Comparison of ENCODE assay signal across 1 cellular context in genomic region chr5:179820483-179821297, GRCh38.
TF ChIP-seq lines count a peak whose summit lies in the region.

TSS of gene SQSTM1 (plus strand) at chr5:179820905. CDS start at chr5:179820937, 32 bp downstream.

TF ChIP-seq in K562, 482 proteins besides CTCF, POLR2A, EP300 and RAD21 (continued from another document and continues in another):
- TF ChIP-seq ZNF318 (IDR thresholded peaks at IDR 0.05; ENCODE audit: borderline replicate concordance in 1 of 2, low read depth in 1 of 2): no peak
- no peak for TF ChIP-seq ZNF764 (CRISPR knock-in tag; IDR thresholded peaks at IDR 0.05; ENCODE audit: low read depth)
- TF ChIP-seq HDAC1 (IDR thresholded peaks at IDR 0.05): peak in 1 of 2 experiments; percentile 44; a peak in 1 of 4 replicates
- no peak for TF ChIP-seq EZH2 (IDR thresholded peaks at IDR 0.05; ENCODE audit: borderline replicate concordance, low read depth, low read length)
- no peak for TF ChIP-seq ZNF124 (CRISPR knock-in tag; IDR thresholded peaks at IDR 0.05)
- TF ChIP-seq ZNF3 (CRISPR knock-in tag; IDR thresholded peaks at IDR 0.05): no peak
- TF ChIP-seq E2F3 (CRISPR knock-in tag; IDR thresholded peaks at IDR 0.05): peak; percentile 64; the same call in 1 of the 2 replicates
- no peak for TF ChIP-seq SNAPC5 (CRISPR knock-in tag; IDR thresholded peaks at IDR 0.05)
- peak; percentile 85 for TF ChIP-seq EGR1 (conservative IDR thresholded peaks at IDR 0.05)
- TF ChIP-seq KDM2B (CRISPR knock-in tag; IDR thresholded peaks at IDR 0.05): 0 out of 2 replicates have a peak, but pooled peaks have one; percentile 32
- no peak for TF ChIP-seq MTF1 (CRISPR knock-in tag; IDR thresholded peaks at IDR 0.05; ENCODE audit: borderline replicate concordance)
- TF ChIP-seq FOXM1 (IDR thresholded peaks at IDR 0.05; ENCODE audit: low read depth): peak; percentile 40; the same call in 1 of the 2 replicates
- peak; percentile 94 for TF ChIP-seq FOXM1 (CRISPR knock-in tag; IDR thresholded peaks at IDR 0.05; ENCODE audit: low read depth)
- peak; percentile 49 for TF ChIP-seq SAP30 (IDR thresholded peaks at IDR 0.05; ENCODE audit: borderline replicate concordance, insufficient read depth, low read depth, low read length, poor library complexity, severe bottlenecking)
- TF ChIP-seq ZNF696 (CRISPR knock-in tag; conservative IDR thresholded peaks at IDR 0.05): no peak
- 0 out of 2 replicates have a peak, but pooled peaks have one; percentile 32 for TF ChIP-seq NFXL1 (CRISPR knock-in tag; IDR thresholded peaks at IDR 0.05)
- no peak for TF ChIP-seq ZNF778 (CRISPR knock-in tag; IDR thresholded peaks at IDR 0.05)
- TF ChIP-seq PYGO2 (tag; IDR thresholded peaks at IDR 0.05): no peak
- TF ChIP-seq DNMT1 (IDR thresholded peaks at IDR 0.05): no peak
- TF ChIP-seq SETDB1 (IDR thresholded peaks at IDR 0.05; ENCODE audit: low read length): no peak
- TF ChIP-seq FOXO4 (CRISPR knock-in tag; IDR thresholded peaks at IDR 0.05): no peak
- TF ChIP-seq POLR2B (IDR thresholded peaks at IDR 0.05; ENCODE audit: low read depth, partially characterized antibody): peak; percentile 96
- TF ChIP-seq TEAD4 (IDR thresholded peaks at IDR 0.05; ENCODE audit: low read length): no peak
- no peak for TF ChIP-seq TEAD4 (CRISPR knock-in tag; IDR thresholded peaks at IDR 0.05; ENCODE audit: borderline replicate concordance)
- TF ChIP-seq LARP7 (IDR thresholded peaks at IDR 0.05): peak; percentile 84
- TF ChIP-seq CHD1 (IDR thresholded peaks at IDR 0.05; ENCODE audit: low read length): no peak
- 0 out of 2 replicates have a peak, but pooled peaks have one; percentile 6 for TF ChIP-seq GABPA (tag; conservative IDR thresholded peaks at IDR 0.05; ENCODE audit: low read depth)
- TF ChIP-seq ZNF311 (CRISPR knock-in tag; IDR thresholded peaks at IDR 0.05): peak; percentile 75; the same call in 1 of the 2 replicates
- peak; percentile 91 for TF ChIP-seq NFRKB (IDR thresholded peaks at IDR 0.05; ENCODE audit: low read depth)
- no peak for TF ChIP-seq ZFP30 (CRISPR knock-in tag; IDR thresholded peaks at IDR 0.05; ENCODE audit: borderline replicate concordance)
- TF ChIP-seq ZBTB1 (CRISPR knock-in tag; IDR thresholded peaks at IDR 0.05; ENCODE audit: borderline replicate concordance, low read depth): no peak
- no peak for TF ChIP-seq ELF1 (tag; IDR thresholded peaks at IDR 0.05)
- peak; percentile 90 for TF ChIP-seq GTF2A2 (tag; IDR thresholded peaks at IDR 0.05)
- peak; percentile 86 for TF ChIP-seq NFIC (IDR thresholded peaks at IDR 0.05)
- no peak for TF ChIP-seq NR2C1 (IDR thresholded peaks at IDR 0.05)
- no peak for TF ChIP-seq NR2C1 (tag; IDR thresholded peaks at IDR 0.05)
- no peak for TF ChIP-seq ZBTB34 (CRISPR knock-in tag; IDR thresholded peaks at IDR 0.05)
- no peak for TF ChIP-seq TAL1 (IDR thresholded peaks at IDR 0.05)
- TF ChIP-seq NFE2L1 (tag; IDR thresholded peaks at IDR 0.05; ENCODE audit: borderline replicate concordance, low read depth): peak; percentile 94
- TF ChIP-seq SAFB (IDR thresholded peaks at IDR 0.05; ENCODE audit: borderline replicate concordance, low read depth, low read length): 0 out of 2 replicates have a peak, but pooled peaks have one; percentile 35
- peak; percentile 93 for TF ChIP-seq FIP1L1 (IDR thresholded peaks at IDR 0.05; ENCODE audit: low read depth, low read length, poor library complexity, severe bottlenecking)
- no peak for TF ChIP-seq CEBPB (tag; IDR thresholded peaks at IDR 0.05)
- TF ChIP-seq SP2 (IDR thresholded peaks at IDR 0.05; ENCODE audit: extremely low read depth, low read depth, low read length, poor library complexity, severe bottlenecking): no peak
- no peak for TF ChIP-seq ARHGAP35 (IDR thresholded peaks at IDR 0.05; ENCODE audit: partially characterized antibody)
- no peak for TF ChIP-seq MLX (CRISPR knock-in tag; conservative IDR thresholded peaks at IDR 0.05)
- TF ChIP-seq STAT5A (IDR thresholded peaks at IDR 0.05; ENCODE audit: borderline replicate concordance, low read length): peak; percentile 26; the same call in 1 of the 2 replicates
- no peak for TF ChIP-seq HMG20B (CRISPR knock-in tag; IDR thresholded peaks at IDR 0.05)
- no peak for TF ChIP-seq PRPF4 (IDR thresholded peaks at IDR 0.05; ENCODE audit: insufficient read depth, low read depth, low read length, poor library complexity, severe bottlenecking)
- no peak for TF ChIP-seq U2AF2 (optimal IDR thresholded peaks at IDR 0.05; ENCODE audit: low read depth, low read length)
- TF ChIP-seq RBM15 (IDR thresholded peaks at IDR 0.05; ENCODE audit: insufficient read depth, low read length): 0 out of 2 replicates have a peak, but pooled peaks have one; percentile 65
- no peak; the same call in 1 of the 2 replicates for TF ChIP-seq TARDBP (IDR thresholded peaks at IDR 0.05)
- no peak for TF ChIP-seq HDAC6 (IDR thresholded peaks at IDR 0.05; ENCODE audit: low read depth, low read length)
- TF ChIP-seq ID3 (CRISPR knock-in tag; IDR thresholded peaks at IDR 0.05): no peak
- TF ChIP-seq ID3 (tag; IDR thresholded peaks at IDR 0.05): no peak; the same call in 1 of the 2 replicates
- TF ChIP-seq ZFP91 (CRISPR knock-in tag; IDR thresholded peaks at IDR 0.05): no peak
- TF ChIP-seq FOXA3 (CRISPR knock-in tag; conservative IDR thresholded peaks at IDR 0.05 in 1 of 2, IDR thresholded peaks at IDR 0.05 in 1 of 2): no peak
- no peak for TF ChIP-seq SLC30A9 (CRISPR knock-in tag; IDR thresholded peaks at IDR 0.05)
- no peak for TF ChIP-seq ZNF76 (CRISPR knock-in tag; IDR thresholded peaks at IDR 0.05; ENCODE audit: borderline replicate concordance)
- no peak for TF ChIP-seq ETV1 (tag; conservative IDR thresholded peaks at IDR 0.05; ENCODE audit: low read depth)
- TF ChIP-seq MYBL2 (IDR thresholded peaks at IDR 0.05; ENCODE audit: low read depth): no peak
- no peak for TF ChIP-seq MYBL2 (CRISPR knock-in tag; IDR thresholded peaks at IDR 0.05; ENCODE audit: borderline replicate concordance)
- no peak for TF ChIP-seq TAF15 (IDR thresholded peaks at IDR 0.05; ENCODE audit: low read depth, low read length)
